In the genomic region with DNA sequence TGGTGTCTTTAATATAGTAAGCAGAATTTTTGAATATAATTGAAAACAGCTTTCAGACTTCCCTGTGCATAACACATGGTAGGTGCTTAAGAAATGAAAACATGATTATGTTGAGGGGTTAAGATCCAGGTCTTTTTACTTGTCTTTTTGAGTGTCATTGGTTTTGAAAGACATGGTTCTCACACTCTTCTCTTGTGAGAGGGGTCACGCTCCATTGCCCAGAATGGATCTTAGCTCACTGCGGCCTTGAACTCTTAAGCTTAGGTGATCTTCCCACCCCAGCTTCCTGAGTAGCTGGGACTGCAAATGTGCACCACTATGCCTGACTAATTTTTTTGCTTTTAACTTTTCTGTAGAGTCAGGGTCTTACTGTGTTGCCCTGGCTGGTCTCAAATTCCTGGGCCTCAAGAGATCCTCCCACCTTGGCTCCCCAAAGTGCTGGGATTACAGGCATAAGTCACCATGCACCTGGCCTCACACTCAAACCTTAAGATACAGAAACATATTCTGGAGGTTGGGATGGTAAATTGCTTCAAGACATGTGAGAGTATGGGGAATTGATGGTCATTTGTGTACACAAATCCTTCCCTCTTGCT, we compare ENCODE assay signal across 8 cellular contexts. TPM values are rescaled to one million over a fixed set of nuclear protein-coding genes. Genes with fewer than 3 reads are reported as not detected.
DNase-seq lines count a peak whose midpoint lies in the region; ATAC-seq, FAIRE-seq and TF ChIP-seq lines count a peak whose summit lies in the region.

No MANE protein-coding gene starts in this region.

- no peaks in the 10 kb centered on the region for H3K27me3 ChIP-seq in OCI-LY3 (ENCODE audit: low read depth, low read length)
- no peaks in the 10 kb centered on the region for H3K27me3 ChIP-seq in esophagus muscularis mucosa
- H3K27me3 ChIP-seq in psoas muscle (ENCODE audit: insufficient read depth in 3 of 3, low read length in 2 of 3), result no peaks in the 10 kb centered on the region

- peak overlapping the region; percentile 65 for H3K4me3 ChIP-seq in GM12864 (ENCODE audit: low read depth, low read length)
- peak overlapping the region; percentile 86 for H3K4me3 ChIP-seq in OCI-LY3 (ENCODE audit: low read length)
- peak overlapping the region; percentile 71 to 84 (median 76) for H3K4me3 ChIP-seq in esophagus muscularis mucosa
- peak overlapping the region; percentile 84 for H3K4me3 ChIP-seq in psoas muscle

- TF ChIP-seq POLR2A in esophagus muscularis mucosa (IDR thresholded peaks at IDR 0.05; ENCODE audit: low read depth), result no peak

- no peaks in the 10 kb centered on the region for H3K9me3 ChIP-seq in OCI-LY3 (ENCODE audit: insufficient read depth, low read length)
- no peaks in the 10 kb centered on the region for H3K9me3 ChIP-seq in esophagus muscularis mucosa
- no peaks in the 10 kb centered on the region for H3K9me3 ChIP-seq in psoas muscle

- intact Hi-C loops in esophagus muscularis mucosa (cut with DNase I), result no loop called here
- intact Hi-C loops in psoas muscle (cut with DNase I), result no loop called here

- H4K20me1 ChIP-seq in OCI-LY3 (ENCODE audit: insufficient read depth, low read length), result peaks cover 46% of the 10 kb centered on the region

- H3K36me3 ChIP-seq in OCI-LY3 (replicated peaks; ENCODE audit: low read depth, low read length) (peaks cover 36% of the 10 kb centered on the region), esophagus muscularis mucosa (peaks cover 0 to 15% (median 4%) of the 10 kb centered on the region in 4 donors), psoas muscle (ENCODE audit: insufficient read depth in 1 of 2, low read depth in 1 of 2) (peaks cover 0 to 16% of the 10 kb centered on the region in 2 donors)

- no peak for DNase-seq in GM12864 (ENCODE audit: low read depth)
- no peak for DNase-seq in esophagus muscularis mucosa (ENCODE audit: extremely low spot score)
- DNase-seq in psoas muscle, result no peak
- DNase-seq in urothelium cell line (ENCODE audit: low spot score), result no peak
- DNase-seq in D721Med (ENCODE audit: insufficient read length, low spot score), result no peak
- DNase-seq in SKM-1 treated with dmso at 0.1 percent for 144 hours (lab: John Stamatoyannopoulos, UW; ENCODE audit: unreplicated experiment), result no peak

- H3K4me2 ChIP-seq in OCI-LY3 (ENCODE audit: low read length), result peak overlapping the region; percentile 79

- H2AFZ ChIP-seq in OCI-LY3 (ENCODE audit: low read depth, low read length), result no peak overlapping the region

- ATAC-seq in psoas muscle (no peak), HG02885 (IDR thresholded peaks at IDR 0.05; ENCODE audit: poor library complexity, unreplicated experiment) (no peak)

- FAIRE-seq in urothelium cell line (lab: Jason Lieb, UNC), result no peak
- FAIRE-seq in D721Med (lab: Jason Lieb, UNC), result no peak

- H3K27ac ChIP-seq in OCI-LY3 (ENCODE audit: low read length) (peak overlapping the region; percentile 58), esophagus muscularis mucosa (replicated peaks in 1 of 4) (no peak overlapping the region), psoas muscle (peak overlapping the region; percentile 89)

- H3K9ac ChIP-seq in OCI-LY3 (ENCODE audit: low read length), result peak overlapping the region; percentile 92

- TF ChIP-seq CTCF in GM12864 (IDR thresholded peaks at IDR 0.05; ENCODE audit: low read depth, low read length, missing control alignments), result no peak
- TF ChIP-seq CTCF in OCI-LY3 (IDR thresholded peaks at IDR 0.05; ENCODE audit: low read depth, low read length), result no peak
- no peak for TF ChIP-seq CTCF in esophagus muscularis mucosa (IDR thresholded peaks at IDR 0.05)
- TF ChIP-seq CTCF in psoas muscle (IDR thresholded peaks at IDR 0.05), result no peak
- no peak for TF ChIP-seq CTCF in D721Med (IDR thresholded peaks at IDR 0.05; ENCODE audit: insufficient read depth, missing control alignments)

- H3K79me2 ChIP-seq in OCI-LY3 (ENCODE audit: low read length), result peaks cover 76% of the 10 kb centered on the region

- no peak for TF ChIP-seq EP300 in esophagus muscularis mucosa (IDR thresholded peaks at IDR 0.05)

- WGBS in esophagus muscularis mucosa, result 86% methylated on average over 2 of the region's 2 CpGs
- 53 to 76% (median 67%) methylated on average over 2 of the region's 2 CpGs for whole genome bisulfite sequencing in psoas muscle, 3 donors

- H3K4me1 ChIP-seq in OCI-LY3 (ENCODE audit: low read length), result peaks cover 53% of the 10 kb centered on the region
- peaks cover 29 to 60% (median 38%) of the 10 kb centered on the region in 4 donors for H3K4me1 ChIP-seq in esophagus muscularis mucosa
- H3K4me1 ChIP-seq in psoas muscle, result peaks cover 29% of the 10 kb centered on the region

RNA-seq across cellular contexts. Expression of a gene that starts 1.4 kb away (rescaled TPM):
- total RNA-seq in esophagus muscularis mucosa (10 to 100 TPM; 23.6 to 98.7 (median 28.6) TPM), psoas muscle (10 to 100 TPM; 51.1 to 95.1 (median 63.6) TPM)
- polyA plus RNA-seq in psoas muscle, result 100 to 1,000 TPM in 2 of 3 donors, 10 to 100 TPM in 1; 78.9 to 132 (median 104) TPM

RNA-seq across cellular contexts. Expression of a gene that starts 1.6 kb away (rescaled TPM):
- total RNA-seq in esophagus muscularis mucosa (10 to 100 TPM in 3 of 4 donors, 1 to 10 TPM in 1; 9.1 to 19.5 (median 11.8) TPM), psoas muscle (10 to 100 TPM in 1 of 4 donors, 1 to 10 TPM in 3; 5.5 to 15.1 (median 7.5) TPM)
- 1 to 10 TPM; 3.1 to 9.3 (median 6.9) TPM for polyA plus RNA-seq in psoas muscle

RNA-seq across cellular contexts. Expression of a gene that starts 38.3 kb away (rescaled TPM):
- total RNA-seq in esophagus muscularis mucosa (1 to 10 TPM; 2.9 to 6.7 (median 5.7) TPM), psoas muscle (10 to 100 TPM; 14.0 to 26.7 (median 18.0) TPM)
- 1 to 10 TPM; 1.8 to 9.3 (median 4.3) TPM for polyA plus RNA-seq in psoas muscle

Comparison
In these comparisons a context has a peak if more than half of its experiments do, and no peak if none do; other contexts are left out.
1. H3K27ac ChIP-seq: peak in OCI-LY3 (single experiment) and psoas muscle (single experiment); none in esophagus muscularis mucosa (0 of 4).
2. Peak in every context shown above with its lines, with median percentiles within 50 percentile points of each other: H3K4me3 ChIP-seq.